In genomic region chr16:57725976-57726375, GRCh38 we compare ENCODE assay signal across 35 cellular contexts. TPM values are rescaled to one million over a fixed set of nuclear protein-coding genes. Genes with fewer than 3 reads are reported as not detected.
"Had no signal": no experiment of that assay in that cellular context is flagged by ENCODE, and none has a peak within 500 bp of the region (broad histone marks: within the 10 kb centered on the region; RNA-seq: fewer than 3 reads in every experiment).

No MANE protein-coding gene starts in this region.

- H3K36me3 ChIP-seq: adrenal gland, breast epithelium, cardiac muscle cell, esophagus muscularis mucosa, gastrocnemius medialis had no signal

- H3K27me3 ChIP-seq: adrenal gland, body of pancreas, breast epithelium, cardiac muscle cell, foreskin keratinocyte, gastrocnemius medialis had no signal

- H3K27ac ChIP-seq: adrenal gland, body of pancreas, breast epithelium, cardiac muscle cell, coronary artery, esophagus muscularis mucosa, foreskin keratinocyte, gastrocnemius medialis had no signal

- H3K4me3 ChIP-seq: adrenal gland, body of pancreas, breast epithelium, cardiac muscle cell, coronary artery, esophagus muscularis mucosa, gastrocnemius medialis had no signal

- DNase-seq: activated CD4-positive, alpha-beta memory T cell treated with anti-CD3 and anti-CD28 coated beads for 36 hours; activated CD4-positive, alpha-beta T cell treated with anti-CD3 and anti-CD28 coated beads for 36 hours; activated CD4-positive, alpha-beta T cell treated with anti-CD3 and anti-CD28 coated beads, Interleukin-2, amount 10 ng/mL, durations not matched to agents 24 days and 14 days; activated CD4-positive, CD25-positive, alpha-beta regulatory T cell; activated CD4-positive, CD25-positive, alpha-beta regulatory T cell treated with anti-CD3 and anti-CD28 coated beads, Interleukin-2, amount 50 U/mL, for 72 hours; activated CD8-positive, alpha-beta memory T cell treated with anti-CD3 and anti-CD28 coated beads, Interleukin-2, amount 10 ng/mL, durations not matched to agents 7 days and 5 days; activated CD8-positive, alpha-beta memory T cell treated with anti-CD3 and anti-CD28 coated beads, Interleukin-2, amount 50 U/mL, for 4 hours; activated CD8-positive, alpha-beta T cell treated with anti-CD3 and anti-CD28 coated beads, Interleukin-2, amount 10 ng/mL, durations not matched to agents 7 days and 5 days; activated effector memory CD4-positive, alpha-beta T cell treated with anti-CD3 and anti-CD28 coated beads, Interleukin-2, amount 50 U/mL, for 16 hours; activated naive CD4-positive, alpha-beta T cell treated with anti-CD3 and anti-CD28 coated beads for 36 hours; activated naive CD8-positive, alpha-beta T cell treated with anti-CD3 and anti-CD28 coated beads for 36 hours; activated naive CD8-positive, alpha-beta T cell treated with anti-CD3 and anti-CD28 coated beads, Interleukin-2, amount 50 U/mL, for 24 hours; activated T-cell treated with anti-CD3 and anti-CD28 coated beads, Interleukin-2, amount 50 U/mL, for 1 hour; activated T-cell treated with anti-CD3 and anti-CD28 coated beads, Interleukin-2, amount 50 U/mL, for 48 hours; amygdala; body of pancreas; central memory CD4-positive, alpha-beta T cell; cerebellar nuclear complex; effector CD4-positive, alpha-beta T cell; effector memory CD8-positive, alpha-beta T cell; erythroblast; foreskin keratinocyte; gastrocnemius medialis; head of caudate nucleus; T-helper 2 cell had no signal

- H3K4me1 ChIP-seq: adrenal gland, body of pancreas, breast epithelium, esophagus muscularis mucosa, foreskin keratinocyte, gastrocnemius medialis had no signal

- H3K9me3 ChIP-seq: adrenal gland, body of pancreas, breast epithelium, esophagus muscularis mucosa, gastrocnemius medialis had no signal

- ATAC-seq: activated CD8-positive, alpha-beta memory T cell treated with anti-CD3 and anti-CD28 coated beads, Interleukin-2, amount 10 ng/mL, durations not matched to agents 7 days and 5 days; activated CD8-positive, alpha-beta T cell treated with anti-CD3 and anti-CD28 coated beads, Interleukin-2, amount 10 ng/mL, durations not matched to agents 7 days and 5 days; activated naive CD8-positive, alpha-beta T cell treated with anti-CD3 and anti-CD28 coated beads, Interleukin-2, amount 50 U/mL, for 24 hours; body of pancreas; effector memory CD8-positive, alpha-beta T cell; foreskin keratinocyte; gastrocnemius medialis had no signal

RNA-seq across cellular contexts. Expression of gene DRC7, which starts 31.4 kb away (rescaled TPM):
- total RNA-seq: activated CD4-positive, alpha-beta memory T cell treated with anti-CD3 and anti-CD28 coated beads for 36 hours; activated CD4-positive, alpha-beta T cell treated with anti-CD3 and anti-CD28 coated beads, Interleukin-2, amount 10 ng/mL, durations not matched to agents 24 days and 14 days; activated CD8-positive, alpha-beta memory T cell treated with anti-CD3 and anti-CD28 coated beads for 36 hours; activated CD8-positive, alpha-beta memory T cell treated with anti-CD3 and anti-CD28 coated beads, Interleukin-2, amount 10 ng/mL, durations not matched to agents 7 days and 5 days; activated naive CD8-positive, alpha-beta T cell treated with anti-CD3 and anti-CD28 coated beads for 36 hours; activated T-helper 1 cell treated with anti-CD3 and anti-CD28 coated beads, Interleukin-12 subunit alpha, Interleukin-12 subunit beta, Interleukin-2, Interleukin-4 antibody, amounts not matched to agents 30 ng/mL and 10 ng/mL and 1 ng/mL, durations not matched to agents 14 hours and 24 hours and 36 hours; activated T-helper 2 cell treated with anti-CD3 and anti-CD28 coated beads, Interferon-gamma antibody, Interleukin-2, Interleukin-4, amounts not matched to agents 10 μg/mL and 5 μg/mL and 100 μg/mL, durations not matched to agents 14 hours and 24 hours and 36 hours; adrenal gland; aorta; foreskin keratinocyte; gastrocnemius medialis; T-helper 1 cell treated with Interleukin-12 subunit alpha and Interleukin-12 subunit beta and Interleukin-4 antibody, amounts not matched to agents 30 ng/mL and 1 ng/mL, for 36 hours had no signal
- polyA plus RNA-seq: foreskin keratinocyte had no signal

RNA-seq across cellular contexts. Expression of gene ADGRG3, which starts 57.9 kb away (rescaled TPM):
- total RNA-seq: activated CD4-positive, alpha-beta memory T cell treated with anti-CD3 and anti-CD28 coated beads for 36 hours; activated CD4-positive, alpha-beta T cell treated with anti-CD3 and anti-CD28 coated beads for 36 hours; activated CD4-positive, alpha-beta T cell treated with anti-CD3 and anti-CD28 coated beads, Interleukin-2, amount 10 ng/mL, durations not matched to agents 24 days and 14 days; activated CD8-positive, alpha-beta memory T cell treated with anti-CD3 and anti-CD28 coated beads for 36 hours; activated CD8-positive, alpha-beta memory T cell treated with anti-CD3 and anti-CD28 coated beads, Interleukin-2, amount 10 ng/mL, durations not matched to agents 7 days and 5 days; activated naive CD8-positive, alpha-beta T cell treated with anti-CD3 and anti-CD28 coated beads for 36 hours; activated T-helper 1 cell treated with anti-CD3 and anti-CD28 coated beads, Interleukin-12 subunit alpha, Interleukin-12 subunit beta, Interleukin-2, Interleukin-4 antibody, amounts not matched to agents 30 ng/mL and 10 ng/mL and 1 ng/mL, durations not matched to agents 14 hours and 24 hours and 36 hours; activated T-helper 2 cell treated with anti-CD3 and anti-CD28 coated beads, Interferon-gamma antibody, Interleukin-2, Interleukin-4, amounts not matched to agents 10 μg/mL and 5 μg/mL and 100 μg/mL, durations not matched to agents 14 hours and 24 hours and 36 hours; cardiac muscle cell; foreskin keratinocyte; T-helper 1 cell treated with Interleukin-12 subunit alpha and Interleukin-12 subunit beta and Interleukin-4 antibody, amounts not matched to agents 30 ng/mL and 1 ng/mL, for 36 hours had no signal
- polyA plus RNA-seq: cardiac muscle cell, foreskin keratinocyte had no signal
